ENCODE assay signal across 11 cellular contexts in genomic region chr20:25040438-25040831, GRCh38. TPM values are rescaled to one million over a fixed set of nuclear protein-coding genes. Genes with fewer than 3 reads are reported as not detected.
DNase-seq lines count a peak whose midpoint lies in the region; ATAC-seq and TF ChIP-seq lines count a peak whose summit lies in the region.
"Had no signal": no experiment of that assay in that cellular context is flagged by ENCODE, and none has a peak within 500 bp of the region (broad histone marks: within the 10 kb centered on the region; RNA-seq: fewer than 3 reads in every experiment).

No MANE protein-coding gene starts in this region.

- in situ Hi-C loops in astrocyte of the cerebellum (cut with HindIII; ENCODE audit: low sequenced_read_pairs), result no loop called here

- H3K27ac ChIP-seq in right cardiac atrium (ENCODE audit: low read length), result peak overlapping the region; percentile 99
- peak overlapping the region in 13 of 21 experiments; percentile 3 to 71 (median 47) for H3K27ac ChIP-seq in skin epidermis

- peaks cover 57% of the 10 kb centered on the region for H3K4me1 ChIP-seq in right cardiac atrium (ENCODE audit: control insufficient read depth, insufficient read depth, low read length)

- no peak overlapping the region for H3K4me3 ChIP-seq in astrocyte of the cerebellum (ENCODE audit: low read depth, low read length)
- H3K4me3 ChIP-seq in right cardiac atrium (ENCODE audit: low read length), result no peak overlapping the region
- no peak overlapping the region for H3K4me3 ChIP-seq in skin epidermis

- intact Hi-C loops in right cardiac atrium (cut with DNase I), result no loop called here

- TF ChIP-seq CTCF in astrocyte of the cerebellum (IDR thresholded peaks at IDR 0.05; ENCODE audit: low read depth, low read length, missing control alignments), result no peak

- 14% methylated on average over 6 of the region's 6 CpGs for WGBS in right cardiac atrium

- no peaks in the 10 kb centered on the region for H3K27me3 ChIP-seq in right cardiac atrium (ENCODE audit: control insufficient read depth, insufficient read depth)

- DNase-seq in EH (ENCODE audit: low read depth), result peak; percentile 75
- DNase-seq in astrocyte of the cerebellum (ENCODE audit: low read depth), result peak; percentile 75
- DNase-seq in right cardiac atrium, result peak in 2 of 3 donors; percentile 34 to 70
- no peak for DNase-seq in NCI-H1436 treated with DMSO at 0.1 percent for 48 hours (lab: John Stamatoyannopoulos, UW)
- no peak for DNase-seq in NCI-H345 (lab: John Stamatoyannopoulos, UW)
- DNase-seq in DMS53 (lab: John Stamatoyannopoulos, UW), result no peak
- DNase-seq: glutamatergic neuron; stimulated activated CD4-positive, alpha-beta T cell treated with anti-CD3 and anti-CD28 coated beads, Interleukin-15, amount 100 ng/mL, for 24 hours had no signal

- no peaks in the 10 kb centered on the region for H3K9me3 ChIP-seq in right cardiac atrium (ENCODE audit: control insufficient read depth, low read length)

- ATAC-seq in right cardiac atrium (peak; percentile 21 to 24), GM21528 (IDR thresholded peaks at IDR 0.05; ENCODE audit: low FRiP score, unreplicated experiment) (no peak)

RNA-seq across cellular contexts. Expression of gene ACSS1, which starts 17.5 kb away (rescaled TPM):
- total RNA-seq in right cardiac atrium, result 10 to 100 TPM; 14.8 to 61.8 (median 40.7) TPM
- 29.3 TPM for polyA plus RNA-seq in right cardiac atrium

RNA-seq across cellular contexts. Expression of gene VSX1, which starts 41.5 kb away (rescaled TPM):
- under 1 TPM in 1 of 4 donors, not detected in 3; 0.44 TPM for total RNA-seq in right cardiac atrium
- 0.27 TPM for polyA plus RNA-seq in right cardiac atrium
- total RNA-seq: HT1080 had no signal

RNA-seq across cellular contexts. Expression of gene APMAP, which starts 47.9 kb away (rescaled TPM):
- total RNA-seq in right cardiac atrium, result 10 to 100 TPM; 32.8 to 35.1 (median 34.8) TPM
- 28.0 TPM for polyA plus RNA-seq in right cardiac atrium

Comparison
In these comparisons a context has a peak if more than half of its experiments do, and no peak if none do; other contexts are left out.
1. DNase-seq: peak in EH (single experiment), astrocyte of the cerebellum (single experiment) and right cardiac atrium (2 of 3); none in NCI-H1436 treated with DMSO at 0.1 percent for 48 hours (single experiment), NCI-H345 (single experiment) and DMS53 (single experiment).